In genomic region chr11:57778318-57779037, GRCh38 we compare ENCODE assay signal across 8 cellular contexts. TPM values are rescaled to one million over a fixed set of nuclear protein-coding genes. Genes with fewer than 3 reads are reported as not detected.
A peak's percentile ranks its signal among the peaks of the same experiment; 100 is the strongest.
DNase-seq lines count a peak whose midpoint lies in the region; ATAC-seq and TF ChIP-seq lines count a peak whose summit lies in the region.

No MANE protein-coding gene starts in this region.

- no peaks in the 10 kb centered on the region for H3K27me3 ChIP-seq in RWPE2 (ENCODE audit: insufficient read depth, poor library complexity, severe bottlenecking)
- no peaks in the 10 kb centered on the region for H3K27me3 ChIP-seq in esophagus squamous epithelium
- no peaks in the 10 kb centered on the region for H3K27me3 ChIP-seq in muscle layer of duodenum (ENCODE audit: low read depth, low read length)

- H3K27ac ChIP-seq in RWPE2 (ENCODE audit: poor library complexity, severe bottlenecking) (peak overlapping the region; percentile 93), esophagus squamous epithelium (peak overlapping the region; percentile 82 to 92 (median 90)), muscle layer of duodenum (ENCODE audit: low read length) (peak overlapping the region; percentile 83)

- ATAC-seq in RWPE2 (ENCODE audit: low read depth) (peak; percentile 81), HG03039 (IDR thresholded peaks at IDR 0.05; ENCODE audit: unreplicated experiment) (no peak)

- TF ChIP-seq CTCF in RWPE2 (IDR thresholded peaks at IDR 0.05; ENCODE audit: poor library complexity, severe bottlenecking) (no peak), esophagus squamous epithelium (IDR thresholded peaks at IDR 0.05) (no peak)

- intact Hi-C loops in esophagus squamous epithelium (cut with DNase I) = no loop called here

- DNase-seq in DMS53 (lab: John Stamatoyannopoulos, UW) = peak; percentile 66
- no peak for DNase-seq in DMS53 treated with DMSO at 0.1 percent for 48 hours (lab: John Stamatoyannopoulos, UW; ENCODE audit: unreplicated experiment)
- peak; percentile 93 for DNase-seq in RWPE2 (ENCODE audit: low spot score)
- DNase-seq in esophagus squamous epithelium (lab: John Stamatoyannopoulos, UW) = no peak
- DNase-seq in cortex of kidney (lab: John Stamatoyannopoulos, UW) = no peak
- no peak for DNase-seq in NOMO-1 treated with DMSO at 0.1 percent for 48 hours (lab: John Stamatoyannopoulos, UW; ENCODE audit: unreplicated experiment)

- 20 to 22% methylated on average over 5 to 6 of the region's 6 CpGs for WGBS in esophagus squamous epithelium, 2 donors

- peaks cover 16% of the 10 kb centered on the region; the same call in 1 of the 2 replicates for H3K36me3 ChIP-seq in RWPE2 (ENCODE audit: low read depth)
- peaks cover 0 to 18% (median 0%) of the 10 kb centered on the region in 3 donors for H3K36me3 ChIP-seq in esophagus squamous epithelium
- H3K36me3 ChIP-seq in muscle layer of duodenum (ENCODE audit: control insufficient read depth in 1 of 2, insufficient read depth in 2 of 2, low read length in 2 of 2) = no peaks in the 10 kb centered on the region

- no peaks in the 10 kb centered on the region for H3K9me3 ChIP-seq in RWPE2 (ENCODE audit: severe bottlenecking)
- no peaks in the 10 kb centered on the region for H3K9me3 ChIP-seq in esophagus squamous epithelium
- no peaks in the 10 kb centered on the region for H3K9me3 ChIP-seq in muscle layer of duodenum (ENCODE audit: control insufficient read depth in 1 of 2, low read length in 2 of 2)

- no peak for TF ChIP-seq POLR2A in esophagus squamous epithelium (IDR thresholded peaks at IDR 0.05)

- no peak overlapping the region for H3K4me3 ChIP-seq in RWPE2 (ENCODE audit: severe bottlenecking)
- H3K4me3 ChIP-seq in esophagus squamous epithelium = peak overlapping the region in 3 of 4 donors; percentile 15 to 50 (median 18)
- peak overlapping the region; percentile 42 to 44 for H3K4me3 ChIP-seq in muscle layer of duodenum (ENCODE audit: low read depth in 1 of 2, low read length in 2 of 2)

- peaks cover 92% of the 10 kb centered on the region for H3K4me1 ChIP-seq in RWPE2 (ENCODE audit: insufficient read depth, poor library complexity, severe bottlenecking)
- H3K4me1 ChIP-seq in esophagus squamous epithelium = peaks cover 40 to 100% (median 98%) of the 10 kb centered on the region in 3 donors
- H3K4me1 ChIP-seq in muscle layer of duodenum (ENCODE audit: control insufficient read depth in 1 of 2, insufficient read depth in 2 of 2, low read length in 2 of 2) = peaks cover 66 to 81% of the 10 kb centered on the region in 2 donors

RNA-seq across cellular contexts. Expression of gene CTNND1, which starts 16.9 kb away (rescaled TPM):
- 100 to 1,000 TPM; 230 to 308 (median 271) TPM for total RNA-seq in esophagus squamous epithelium

RNA-seq across cellular contexts. Expression of gene BTBD18, which starts 26.9 kb away (rescaled TPM):
- not detected for total RNA-seq in esophagus squamous epithelium

RNA-seq across cellular contexts. Expression of gene SELENOH, which starts 37.2 kb away (rescaled TPM):
- 100 to 1,000 TPM in 2 of 4 donors, 10 to 100 TPM in 2; 75.2 to 166 (median 112) TPM for total RNA-seq in esophagus squamous epithelium

Comparison
In these comparisons a context has a peak if more than half of its experiments do, and no peak if none do; other contexts are left out.
1. DNase-seq: peak in DMS53 (single experiment) and RWPE2 (single experiment); none in DMS53 treated with DMSO at 0.1 percent for 48 hours (single experiment), esophagus squamous epithelium (single experiment), cortex of kidney (single experiment) and NOMO-1 treated with DMSO at 0.1 percent for 48 hours (single experiment).
2. Peak in every context shown above with its lines, with median percentiles within 50 percentile points of each other: H3K27ac ChIP-seq.